In the genomic region with DNA sequence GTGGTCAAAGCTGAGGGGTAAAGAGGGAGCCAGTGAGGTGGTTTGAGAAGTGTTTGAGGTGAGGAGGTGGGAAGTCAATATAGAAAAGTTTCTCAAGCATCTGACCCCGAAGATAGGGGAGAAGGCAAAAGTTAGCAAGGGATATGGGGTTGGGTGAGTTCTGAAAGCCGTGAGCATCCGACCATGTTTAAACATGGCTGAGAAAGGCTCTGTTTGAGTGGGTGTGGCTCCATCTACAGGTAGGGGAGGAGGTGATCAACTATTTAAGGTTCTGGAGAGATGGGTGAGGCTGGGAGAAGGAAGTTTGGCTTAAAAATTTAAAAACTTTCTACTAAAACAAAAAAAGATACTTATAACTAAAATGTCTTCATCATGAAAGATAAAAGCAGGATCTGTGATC, we compare ENCODE assay signal across 8 cellular contexts.
DNase-seq lines count a peak whose midpoint lies in the region; ATAC-seq and TF ChIP-seq lines count a peak whose summit lies in the region.

No MANE protein-coding gene starts in this region.

- no peaks in the 10 kb centered on the region for H3K27me3 ChIP-seq in left ventricle myocardium inferior (ENCODE audit: low read depth)
- no peaks in the 10 kb centered on the region for H3K27me3 ChIP-seq in OCI-LY3 (ENCODE audit: low read depth, low read length)

- DNase-seq in left ventricle myocardium inferior (no peak), Right ventricle myocardium inferior (ENCODE audit: missing footprints) (no peak), fibroblast of villous mesenchyme (ENCODE audit: low read depth) (no peak), AML-193 (lab: John Stamatoyannopoulos, UW) (no peak)

- peak overlapping the region; percentile 63; the same call in 1 of the 2 replicates for H2AFZ ChIP-seq in OCI-LY3 (ENCODE audit: low read depth, low read length)

- H3K9me3 ChIP-seq in left ventricle myocardium inferior (replicated peaks) (no peaks in the 10 kb centered on the region), OCI-LY3 (ENCODE audit: insufficient read depth, low read length) (no peaks in the 10 kb centered on the region)

- intact Hi-C loops in left ventricle myocardium inferior (cut with micrococcal nuclease): no loop called here
- intact Hi-C loops in Right ventricle myocardium inferior (cut with DNase I): no loop called here

- peak; percentile 36 for TF ChIP-seq CTCF in left ventricle myocardium inferior (IDR thresholded peaks at IDR 0.05; ENCODE audit: borderline replicate concordance)
- peak; percentile 58 for TF ChIP-seq CTCF in OCI-LY3 (IDR thresholded peaks at IDR 0.05; ENCODE audit: low read depth, low read length)
- peak; percentile 14 for TF ChIP-seq CTCF in fibroblast of villous mesenchyme (IDR thresholded peaks at IDR 0.05; ENCODE audit: insufficient read depth, low read depth, low read length)

- H3K79me2 ChIP-seq in OCI-LY3 (ENCODE audit: low read length): no peaks in the 10 kb centered on the region

- H3K27ac ChIP-seq in left ventricle myocardium inferior (replicated peaks) (no peak overlapping the region), OCI-LY3 (ENCODE audit: low read length) (no peak overlapping the region)

- H3K4me3 ChIP-seq in left ventricle myocardium inferior (no peak overlapping the region), OCI-LY3 (ENCODE audit: low read length) (peak overlapping the region; percentile 36), fibroblast of villous mesenchyme (ENCODE audit: low read depth, low read length) (no peak overlapping the region)

- ATAC-seq in Right ventricle myocardium inferior: no peak
- no peak for ATAC-seq in HG03196 (IDR thresholded peaks at IDR 0.05; ENCODE audit: unreplicated experiment)
- ATAC-seq in GM18868 (IDR thresholded peaks at IDR 0.05; ENCODE audit: unreplicated experiment): no peak
- ATAC-seq in HG02610 (IDR thresholded peaks at IDR 0.05; ENCODE audit: unreplicated experiment): no peak

- H3K9ac ChIP-seq in OCI-LY3 (ENCODE audit: low read length): no peak overlapping the region; the same call in 1 of the 2 replicates

- H3K4me1 ChIP-seq in left ventricle myocardium inferior (no peaks in the 10 kb centered on the region), OCI-LY3 (ENCODE audit: low read length) (peaks cover 13% of the 10 kb centered on the region)

- peak overlapping the region; percentile 52 for H3K4me2 ChIP-seq in OCI-LY3 (ENCODE audit: low read length)

- no peaks in the 10 kb centered on the region for H4K20me1 ChIP-seq in OCI-LY3 (ENCODE audit: insufficient read depth, low read length)

- H3K36me3 ChIP-seq in left ventricle myocardium inferior (no peaks in the 10 kb centered on the region), OCI-LY3 (replicated peaks; ENCODE audit: low read depth, low read length) (no peaks in the 10 kb centered on the region)
